8 cellular contexts compared by ENCODE assay signal in the genomic region with DNA sequence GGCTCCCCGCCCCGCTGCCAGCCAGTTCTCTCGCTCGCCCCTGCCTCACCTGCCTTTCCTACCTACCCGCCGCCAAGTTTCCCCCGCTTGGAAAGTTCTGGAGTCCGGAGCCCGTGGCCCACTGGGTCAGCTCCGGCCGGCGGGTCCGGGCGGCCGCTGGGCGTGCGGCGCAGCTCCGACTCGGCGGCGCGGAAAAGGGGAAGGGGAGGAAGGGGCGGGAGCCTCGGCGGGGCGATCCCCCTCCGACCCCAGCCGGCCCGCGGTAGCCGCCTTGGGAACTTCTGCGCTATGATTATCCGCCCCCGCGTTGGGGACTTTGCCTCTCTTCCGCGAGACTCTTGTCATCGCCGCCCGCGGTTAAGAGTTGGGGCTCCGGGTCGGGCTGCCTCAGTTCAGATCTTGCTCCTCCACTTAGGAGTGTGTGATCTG. TPM values are rescaled to one million over a fixed set of nuclear protein-coding genes. Genes with fewer than 3 reads are reported as not detected.
A peak's percentile ranks its signal among the peaks of the same experiment; 100 is the strongest.
DNase-seq lines count a peak whose midpoint lies in the region; ATAC-seq and TF ChIP-seq lines count a peak whose summit lies in the region.

No MANE protein-coding gene starts in this region.

- intact Hi-C loops in stomach (cut with DNase I; ENCODE audit: low total_unique reads): no loop called here

- H3K9me3 Mint-ChIP-seq in natural killer cell treated with Interleukin-12 subunit alpha and Interleukin-12 subunit beta and Interleukin-15 and Interleukin-18, amount 100 ng/mL, for 72 hours: no peaks in the 10 kb centered on the region

- H3K4me1 ChIP-seq in KMS-11 (ENCODE audit: low read depth, poor library complexity, severe bottlenecking): peaks cover 49% of the 10 kb centered on the region
- H3K4me1 ChIP-seq in stomach: peaks cover 7 to 31% (median 21%) of the 10 kb centered on the region in 4 donors

- H3K79me2 ChIP-seq in KMS-11 (ENCODE audit: insufficient read depth, low read depth): no peaks in the 10 kb centered on the region

- H2AFZ ChIP-seq in KMS-11 (ENCODE audit: low read depth): peak overlapping the region; percentile 77

- WGBS in stomach, 5 donors: 0 to 1% (median 0%) methylated on average over 12 to 44 of the region's 44 CpGs

- peak; percentile 20 for ATAC-seq in GM21528 (IDR thresholded peaks at IDR 0.05; ENCODE audit: low FRiP score, unreplicated experiment)
- peak; percentile 48 to 63 for ATAC-seq in natural killer cell treated with Interleukin-12 subunit alpha and Interleukin-12 subunit beta and Interleukin-15 and Interleukin-18, amount 100 ng/mL, for 72 hours

- no peaks in the 10 kb centered on the region for H4K20me1 ChIP-seq in KMS-11 (ENCODE audit: insufficient read depth)

- no peaks in the 10 kb centered on the region for H3K27me3 ChIP-seq in KMS-11 (ENCODE audit: insufficient read depth, low read depth)
- peaks cover 0 to 41% (median 0%) of the 10 kb centered on the region in 3 donors for H3K27me3 ChIP-seq in stomach

- H3K27ac ChIP-seq in KMS-11: peak overlapping the region; percentile 99
- H3K27ac ChIP-seq in stomach: peak overlapping the region; percentile 71 to 94 (median 90)

- TF ChIP-seq EP300 in stomach (IDR thresholded peaks at IDR 0.05): no peak

- no peaks in the 10 kb centered on the region for H3K9me3 ChIP-seq in stomach

- H3K36me3 Mint-ChIP-seq in natural killer cell treated with Interleukin-12 subunit alpha and Interleukin-12 subunit beta and Interleukin-15 and Interleukin-18, amount 100 ng/mL, for 72 hours: peaks cover 4% of the 10 kb centered on the region

- H3K4me3 Mint-ChIP-seq in natural killer cell treated with Interleukin-12 subunit alpha and Interleukin-12 subunit beta and Interleukin-15 and Interleukin-18, amount 100 ng/mL, for 72 hours: peak overlapping the region; percentile 90

- H3K27me3 Mint-ChIP-seq in natural killer cell treated with Interleukin-12 subunit alpha and Interleukin-12 subunit beta and Interleukin-15 and Interleukin-18, amount 100 ng/mL, for 72 hours: peaks cover 6 to 7% of the 10 kb centered on the region in 2 donors

- no peak for TF ChIP-seq POLR2A in stomach (IDR thresholded peaks at IDR 0.05)

- H3K9ac ChIP-seq in KMS-11: peak overlapping the region; percentile 99

- H3K27ac Mint-ChIP-seq in natural killer cell treated with Interleukin-12 subunit alpha and Interleukin-12 subunit beta and Interleukin-15 and Interleukin-18, amount 100 ng/mL, for 72 hours: peak overlapping the region; percentile 73 to 91

- H3K4me3 ChIP-seq in KMS-11 (IDR thresholded peaks at IDR 0.05; ENCODE audit: insufficient read depth, low read depth, low read length): no peak overlapping the region
- peak overlapping the region; percentile 50 for H3K4me3 ChIP-seq in epithelial cell of esophagus (ENCODE audit: low read length)
- peak overlapping the region; percentile 71 to 90 (median 79) for H3K4me3 ChIP-seq in stomach

- peak; percentile 83 for DNase-seq in CD1c-positive myeloid dendritic cell (ENCODE audit: extremely low spot score)
- DNase-seq in activated CD8-positive, alpha-beta memory T cell treated with anti-CD3 and anti-CD28 coated beads for 24 hours: peak; percentile 87
- no peak for DNase-seq in epithelial cell of esophagus (ENCODE audit: low read depth)
- DNase-seq in natural killer cell treated with Interleukin-12 subunit alpha and Interleukin-12 subunit beta and Interleukin-15 and Interleukin-18, amount 100 ng/mL, for 72 hours (ENCODE audit: low spot score): peak; percentile 81
- DNase-seq in stomach: peak; percentile 34
- no peak for DNase-seq in NCI-H446 (lab: John Stamatoyannopoulos, UW)

- TF ChIP-seq CTCF in KMS-11 (conservative IDR thresholded peaks at IDR 0.05; ENCODE audit: low read depth, low read length): no peak
- TF ChIP-seq CTCF in epithelial cell of esophagus (IDR thresholded peaks at IDR 0.05; ENCODE audit: insufficient read depth, low read depth, low read length, missing control alignments): no peak
- no peak for TF ChIP-seq CTCF in stomach (IDR thresholded peaks at IDR 0.05)

- peak overlapping the region; percentile 85 for H3K4me2 ChIP-seq in KMS-11

- H3K4me1 Mint-ChIP-seq in natural killer cell treated with Interleukin-12 subunit alpha and Interleukin-12 subunit beta and Interleukin-15 and Interleukin-18, amount 100 ng/mL, for 72 hours (ENCODE audit: low read depth in 2 of 2): peaks cover 34 to 41% of the 10 kb centered on the region in 2 donors

- H3K36me3 ChIP-seq in KMS-11 (ENCODE audit: insufficient read depth) (no peaks in the 10 kb centered on the region), stomach (no peaks in the 10 kb centered on the region)

RNA-seq across cellular contexts. Expression of gene SF3B5, which starts 31.0 kb away (rescaled TPM):
- total RNA-seq in natural killer cell treated with Interleukin-12 subunit alpha and Interleukin-12 subunit beta and Interleukin-15 and Interleukin-18, amount 100 ng/mL, for 72 hours: 100 to 1,000 TPM; 181 to 201 TPM
- 100 to 1,000 TPM in 4 of 5 donors, 10 to 100 TPM in 1; 41.3 to 196 (median 170) TPM for total RNA-seq in stomach
- 100 to 1,000 TPM; 166 to 246 (median 202) TPM for polyA plus RNA-seq in stomach

RNA-seq across cellular contexts. Expression of gene PLAGL1, which starts 56.4 kb away (rescaled TPM):
- 10 to 100 TPM in 1 of 2 donors, 1 to 10 TPM in 1; 6.1 to 18.3 TPM for total RNA-seq in natural killer cell treated with Interleukin-12 subunit alpha and Interleukin-12 subunit beta and Interleukin-15 and Interleukin-18, amount 100 ng/mL, for 72 hours
- 10 to 100 TPM; 13.4 to 94.9 (median 25.9) TPM for total RNA-seq in stomach
- polyA plus RNA-seq in stomach: 10 to 100 TPM; 11.2 to 13.8 (median 13.6) TPM

Comparison
In these comparisons a context has a peak if more than half of its experiments do, and no peak if none do; other contexts are left out.
1. DNase-seq: peak in CD1c-positive myeloid dendritic cell (single experiment), activated CD8-positive, alpha-beta memory T cell treated with anti-CD3 and anti-CD28 coated beads for 24 hours (single experiment), natural killer cell treated with Interleukin-12 subunit alpha and Interleukin-12 subunit beta and Interleukin-15 and Interleukin-18, amount 100 ng/mL, for 72 hours (single experiment) and stomach (single experiment); none in epithelial cell of esophagus (single experiment) and NCI-H446 (0 of 2).